1 cellular context compared by ENCODE assay signal in genomic region chr13:113343692-113343968, GRCh38.
TF ChIP-seq lines count a peak whose summit lies in the region.

No MANE protein-coding gene starts in this region.

TF ChIP-seq in HepG2, 621 proteins besides CTCF, POLR2A, EP300 and RAD21:
- TF ChIP-seq AGO2 (optimal IDR thresholded peaks at IDR 0.05; ENCODE audit: low read depth, low read length): peak; percentile 56
- TF ChIP-seq RBFOX2 (IDR thresholded peaks at IDR 0.05; ENCODE audit: low read depth, low read length): peak; percentile 33; the same call in 1 of the 2 replicates
- no peak for TF ChIP-seq ATF7-NPFF (CRISPR knock-in tag; IDR thresholded peaks at IDR 0.05; ENCODE audit: low read depth)
